ENCODE assay signal across 12 cellular contexts in genomic region chr6:10582774-10583508, GRCh38.
A peak's percentile ranks its signal among the peaks of the same experiment; 100 is the strongest.
DNase-seq lines count a peak whose midpoint lies in the region; ATAC-seq, FAIRE-seq and TF ChIP-seq lines count a peak whose summit lies in the region.
"Had no signal": no experiment of that assay in that cellular context is flagged by ENCODE, and none has a peak within 500 bp of the region (broad histone marks: within the 10 kb centered on the region; RNA-seq: fewer than 3 reads in every experiment).

No MANE protein-coding gene starts in this region.

- peaks cover 3% of the 10 kb centered on the region for H3K36me3 Mint-ChIP-seq in T-helper 1 cell treated with Interleukin-12 subunit alpha and Interleukin-12 subunit beta and Interleukin-4 antibody, amounts not matched to agents 30 μg/mL and 1 μg/mL, for 36 hours (ENCODE audit: low read depth)
- peaks cover 4% of the 10 kb centered on the region for H3K36me3 Mint-ChIP-seq in CD4-positive, alpha-beta T cell (ENCODE audit: low read depth)

- DNase-seq in T-helper 1 cell (no peak), NCI-H2196 treated with DMSO at 0.1 percent for 48 hours (lab: John Stamatoyannopoulos, UW; ENCODE audit: unreplicated experiment) (peak; percentile 92), epithelial cell of esophagus (ENCODE audit: low read depth) (peak; percentile 82), sigmoid colon (no peak), urothelium cell line (ENCODE audit: low spot score) (no peak)
- DNase-seq in CD4-positive, alpha-beta T cell, result no peak
- no peak for DNase-seq in activated CD8-positive, alpha-beta memory T cell treated with anti-CD3 and anti-CD28 coated beads, Interleukin-2, amount 50 U/mL, for 48 hours
- DNase-seq: activated T-cell treated with anti-CD3 and anti-CD28 coated beads, Interleukin-2, amount 50 U/mL, for 72 hours; effector memory CD8-positive, alpha-beta T cell had no signal

- H3K9me3 Mint-ChIP-seq in T-helper 1 cell treated with Interleukin-12 subunit alpha and Interleukin-12 subunit beta and Interleukin-4 antibody, amounts not matched to agents 30 μg/mL and 1 μg/mL, for 36 hours, result no peaks in the 10 kb centered on the region
- no peaks in the 10 kb centered on the region for H3K9me3 Mint-ChIP-seq in CD4-positive, alpha-beta T cell
- H3K9me3 Mint-ChIP-seq: activated T-cell treated with anti-CD3 and anti-CD28 coated beads, Interleukin-2, amount 50 U/mL, for 72 hours; effector memory CD8-positive, alpha-beta T cell had no signal

- WGBS in sigmoid colon, 2 donors, result 65 to 77% methylated on average over 10 of the region's 10 CpGs

- H3K4me1 Mint-ChIP-seq in T-helper 1 cell treated with Interleukin-12 subunit alpha and Interleukin-12 subunit beta and Interleukin-4 antibody, amounts not matched to agents 30 μg/mL and 1 μg/mL, for 36 hours (ENCODE audit: low read depth), result peaks cover 25% of the 10 kb centered on the region
- no peaks in the 10 kb centered on the region for H3K4me1 Mint-ChIP-seq in CD4-positive, alpha-beta T cell (ENCODE audit: low read depth)

- intact Hi-C loops in sigmoid colon (cut with DNase I), result no loop called here
- intact Hi-C loops in CD4-positive, alpha-beta T cell (cut with DNase I, micrococcal nuclease), result no loop called here

- H3K27me3 ChIP-seq in sigmoid colon, result no peaks in the 10 kb centered on the region
- no peaks in the 10 kb centered on the region for H3K27me3 ChIP-seq in CD4-positive, alpha-beta T cell (ENCODE audit: control insufficient read depth, insufficient read depth, low read length)

- no peak for FAIRE-seq in urothelium cell line (lab: Jason Lieb, UNC)
- FAIRE-seq: A549 had no signal

- H3K27ac Mint-ChIP-seq in T-helper 1 cell treated with Interleukin-12 subunit alpha and Interleukin-12 subunit beta and Interleukin-4 antibody, amounts not matched to agents 30 μg/mL and 1 μg/mL, for 36 hours, result peak overlapping the region; percentile 34
- H3K27ac Mint-ChIP-seq in CD4-positive, alpha-beta T cell, result no peak overlapping the region
- H3K27ac Mint-ChIP-seq: activated T-cell treated with anti-CD3 and anti-CD28 coated beads, Interleukin-2, amount 50 U/mL, for 72 hours had no signal

- no peaks in the 10 kb centered on the region for H3K36me3 ChIP-seq in sigmoid colon

- peaks cover 0 to 75% (median 53%) of the 10 kb centered on the region in 4 donors for H3K4me1 ChIP-seq in sigmoid colon
- H3K4me1 ChIP-seq: A549 had no signal

- POLR2A ChIA-PET in CD4-positive, alpha-beta T cell (lab: Charles Lee), result no interaction called here

- H3K4me3 Mint-ChIP-seq in T-helper 1 cell treated with Interleukin-12 subunit alpha and Interleukin-12 subunit beta and Interleukin-4 antibody, amounts not matched to agents 30 μg/mL and 1 μg/mL, for 36 hours, result peak overlapping the region; percentile 5
- no peak overlapping the region for H3K4me3 Mint-ChIP-seq in CD4-positive, alpha-beta T cell
- H3K4me3 Mint-ChIP-seq: activated T-cell treated with anti-CD3 and anti-CD28 coated beads, Interleukin-2, amount 50 U/mL, for 72 hours; effector memory CD8-positive, alpha-beta T cell had no signal

- CTCF ChIA-PET in CD4-positive, alpha-beta T cell (lab: Charles Lee), result no interaction called here

- no peak for TF ChIP-seq POLR2A in sigmoid colon (IDR thresholded peaks at IDR 0.05)

- no peaks in the 10 kb centered on the region for H3K9me3 ChIP-seq in sigmoid colon
- H3K9me3 ChIP-seq in CD4-positive, alpha-beta T cell (ENCODE audit: control insufficient read depth, low read length), result no peaks in the 10 kb centered on the region
- H3K9me3 ChIP-seq: A549 had no signal

- H3K27me3 Mint-ChIP-seq in T-helper 1 cell treated with Interleukin-12 subunit alpha and Interleukin-12 subunit beta and Interleukin-4 antibody, amounts not matched to agents 30 μg/mL and 1 μg/mL, for 36 hours (ENCODE audit: low read depth), result no peaks in the 10 kb centered on the region
- H3K27me3 Mint-ChIP-seq in CD4-positive, alpha-beta T cell, result no peaks in the 10 kb centered on the region
- H3K27me3 Mint-ChIP-seq: effector memory CD8-positive, alpha-beta T cell had no signal

- no peak overlapping the region for H3K4me3 ChIP-seq in epithelial cell of esophagus (ENCODE audit: low read length)
- no peak overlapping the region for H3K4me3 ChIP-seq in sigmoid colon
- H3K4me3 ChIP-seq: A549 had no signal

- peak overlapping the region in 3 of 4 donors; percentile 30 to 75 (median 51) for H3K27ac ChIP-seq in sigmoid colon
- H3K27ac ChIP-seq in CD4-positive, alpha-beta T cell (ENCODE audit: low read depth, low read length), result no peak overlapping the region
- H3K27ac ChIP-seq: A549, HL-60 had no signal

- no peak for ATAC-seq in CD4-positive, alpha-beta T cell (ENCODE audit: poor library complexity)
- ATAC-seq: A549; effector memory CD8-positive, alpha-beta T cell had no signal

- no peak for TF ChIP-seq EP300 in sigmoid colon (IDR thresholded peaks at IDR 0.05)

- TF ChIP-seq CTCF in epithelial cell of esophagus (IDR thresholded peaks at IDR 0.05; ENCODE audit: insufficient read depth, low read depth, low read length, missing control alignments), result no peak
- no peak for TF ChIP-seq CTCF in sigmoid colon (IDR thresholded peaks at IDR 0.05)
- no peak for TF ChIP-seq CTCF in CD4-positive, alpha-beta T cell (IDR thresholded peaks at IDR 0.05)

Comparison
In these comparisons a context has a peak if more than half of its experiments do, and no peak if none do; other contexts are left out.
1. DNase-seq: peak in NCI-H2196 treated with DMSO at 0.1 percent for 48 hours (single experiment) and epithelial cell of esophagus (single experiment); none in T-helper 1 cell (0 of 5), sigmoid colon (single experiment), CD4-positive, alpha-beta T cell (0 of 10), urothelium cell line (single experiment) and activated CD8-positive, alpha-beta memory T cell treated with anti-CD3 and anti-CD28 coated beads, Interleukin-2, amount 50 U/mL, for 48 hours (single experiment).